ENCODE assay signal across 8 cellular contexts in genomic region chr3:179604336-179605078, GRCh38. TPM values are rescaled to one million over a fixed set of nuclear protein-coding genes. Genes with fewer than 3 reads are reported as not detected.
DNase-seq lines count a peak whose midpoint lies in the region; TF ChIP-seq lines count a peak whose summit lies in the region.

Gene MRPL47 (minus strand): TSS chr3:179604638. CDS start chr3:179604624, 14 bp downstream.
Gene NDUFB5 (plus strand): TSS chr3:179604794. CDS start chr3:179604816, 22 bp downstream.

- no peak within 1 kb of the TSS for H4K8ac ChIP-seq in H9 (replicated peaks; ENCODE audit: insufficient read length, low read depth, low read length)

- no peak within 1 kb of the TSS for H3K23ac ChIP-seq in H9 (ENCODE audit: insufficient read length, low read depth, low read length)

- H3K56ac ChIP-seq in H9 (ENCODE audit: insufficient read length, low read depth, low read length): no peak within 1 kb of the TSS

- peak within 1 kb of the TSS; percentile 95 for H3K18ac ChIP-seq in H9 (ENCODE audit: insufficient read length, low read depth, low read length)

- H3K36me3 ChIP-seq in MG63: peaks cover 44% of the 10 kb centered on the region

- WGBS in H9 (ENCODE audit: extremely low coverage, insufficient read length, low lambda C conversion rate): no CpG with 5 or more reads among the region's 45 CpGs

- H4K20me1 ChIP-seq in H9 (ENCODE audit: control insufficient read depth, insufficient read depth, insufficient read length): no peaks in the 10 kb centered on the region

- peak within 1 kb of the TSS; percentile 93 for H4K5ac ChIP-seq in H9 (ENCODE audit: insufficient read length, low read depth, low read length)

- H2BK5ac ChIP-seq in H9 (ENCODE audit: insufficient read length, low read length): peak within 1 kb of the TSS; percentile 93

- H3K9me3 ChIP-seq in H9 (ENCODE audit: control insufficient read depth, low read depth, low read length) (no peaks in the 10 kb centered on the region), MG63 (no peaks in the 10 kb centered on the region)

- peaks cover 8 to 30% (median 28%) of the 10 kb centered on the region in 3 experiments; a peak in 6 of 7 replicates for H3K36me3 Mint-ChIP-seq in H9 (ENCODE audit: insufficient read depth in 1 of 3, low read depth in 3 of 3)
- H3K36me3 Mint-ChIP-seq in nephron (ENCODE audit: low read depth): peaks cover 27% of the 10 kb centered on the region
- H3K36me3 Mint-ChIP-seq in stimulated activated naive CD8-positive, alpha-beta T cell treated with anti-CD3 and anti-CD28 coated beads, Interleukin-15, Interleukin-2, amounts not matched to agents 100 ng/mL and 50 ng/mL, for 24 hours (ENCODE audit: low read depth): peaks cover 41% of the 10 kb centered on the region

- H4K91ac ChIP-seq in H9 (ENCODE audit: insufficient read length, low read depth, low read length): no peak within 1 kb of the TSS

- peak within 1 kb of the TSS; percentile 100 for H3K4me3 Mint-ChIP-seq in H9
- H3K4me3 Mint-ChIP-seq in nephron: peak within 1 kb of the TSS; percentile 98 to 99 (median 98)
- H3K4me3 Mint-ChIP-seq in stimulated activated naive CD8-positive, alpha-beta T cell treated with anti-CD3 and anti-CD28 coated beads, Interleukin-15, Interleukin-2, amounts not matched to agents 100 ng/mL and 50 ng/mL, for 24 hours: peak within 1 kb of the TSS; percentile 100

- H3K27ac Mint-ChIP-seq in H9 (peak within 1 kb of the TSS; percentile 100), nephron (peak within 1 kb of the TSS; percentile 86 to 97 (median 95))
- peak within 1 kb of the TSS; percentile 99 for H3K27ac Mint-ChIP-seq in stimulated activated naive CD8-positive, alpha-beta T cell treated with anti-CD3 and anti-CD28 coated beads, Interleukin-15, Interleukin-2, amounts not matched to agents 100 ng/mL and 50 ng/mL, for 24 hours

- H2BK15ac ChIP-seq in H9 (ENCODE audit: low read depth, low read length): no peak within 1 kb of the TSS

- DNase-seq in ELR (ENCODE audit: low read depth): peak; percentile 98
- DNase-seq in H9: peak; percentile 94
- DNase-seq in MG63: peak; percentile 94
- peak; percentile 96 for DNase-seq in SHP77 treated with DMSO at 0.1 percent for 48 hours (lab: John Stamatoyannopoulos, UW)
- DNase-seq in activated effector memory CD4-positive, alpha-beta T cell treated with anti-CD3 and anti-CD28 coated beads, Interleukin-2, amount 50 U/mL, for 16 hours: peak; percentile 98
- DNase-seq in fibroblast of the aortic adventitia (ENCODE audit: low read depth): peak; percentile 98

- peaks cover 6% of the 10 kb centered on the region; the same call in 1 of the 2 replicates for H3K79me2 ChIP-seq in H9 (ENCODE audit: insufficient read depth, low read length)

- no peaks in the 10 kb centered on the region for H3K4me1 ChIP-seq in H9 (ENCODE audit: insufficient read depth, low read length)

- peak within 1 kb of the TSS; percentile 96 for H3K4me2 ChIP-seq in H9 (ENCODE audit: insufficient read depth, insufficient read length, low read length)

- peaks cover 6% of the 10 kb centered on the region for H3K23me2 ChIP-seq in H9 (ENCODE audit: insufficient read length, low read depth, low read length, poor library complexity, severe bottlenecking)

- H3K27ac ChIP-seq in H9 (ENCODE audit: insufficient read length, low read depth, low read length): peak within 1 kb of the TSS; percentile 66

- H3K14ac ChIP-seq in H9 (ENCODE audit: insufficient read depth, low read length): peak within 1 kb of the TSS; percentile 94

- no peak within 1 kb of the TSS; the same call in 1 of the 2 replicates for H3K4ac ChIP-seq in H9 (ENCODE audit: low read depth, low read length)

- H3K4me1 Mint-ChIP-seq in H9 (peaks cover 2 to 9% of the 10 kb centered on the region in 2 experiments; a peak in 3 of 4 replicates), nephron (peaks cover 24% of the 10 kb centered on the region)
- peaks cover 53% of the 10 kb centered on the region for H3K4me1 Mint-ChIP-seq in stimulated activated naive CD8-positive, alpha-beta T cell treated with anti-CD3 and anti-CD28 coated beads, Interleukin-15, Interleukin-2, amounts not matched to agents 100 ng/mL and 50 ng/mL, for 24 hours (ENCODE audit: low read depth)

- H2BK20ac ChIP-seq in H9 (ENCODE audit: low read depth, low read length, poor library complexity, severe bottlenecking): no peak within 1 kb of the TSS

- TF ChIP-seq CTCF in H9 (conservative IDR thresholded peaks at IDR 0.05) (no peak), fibroblast of the aortic adventitia (IDR thresholded peaks at IDR 0.05; ENCODE audit: insufficient read depth, low read length) (no peak), nephron (IDR thresholded peaks at IDR 0.05; ENCODE audit: unreplicated experiment in 3 of 3) (no peak)

- peak within 1 kb of the TSS; percentile 96 for H3K9ac ChIP-seq in H9 (ENCODE audit: extremely low read depth, insufficient read length, low read length)

- H3K9me3 Mint-ChIP-seq in H9: no peaks in the 10 kb centered on the region
- H3K9me3 Mint-ChIP-seq in nephron: no peaks in the 10 kb centered on the region
- no peaks in the 10 kb centered on the region for H3K9me3 Mint-ChIP-seq in stimulated activated naive CD8-positive, alpha-beta T cell treated with anti-CD3 and anti-CD28 coated beads, Interleukin-15, Interleukin-2, amounts not matched to agents 100 ng/mL and 50 ng/mL, for 24 hours

- no peak within 1 kb of the TSS for H2BK120ac ChIP-seq in H9 (ENCODE audit: low read depth, low read length, poor library complexity, severe bottlenecking)

- peak within 1 kb of the TSS; percentile 52 for H2AFZ ChIP-seq in H9 (ENCODE audit: low read length)

- no peak within 1 kb of the TSS for H2AK5ac ChIP-seq in H9 (ENCODE audit: insufficient read length, low read length)

- H3K27me3 Mint-ChIP-seq in H9 (ENCODE audit: low read depth): no peaks in the 10 kb centered on the region
- no peaks in the 10 kb centered on the region for H3K27me3 Mint-ChIP-seq in nephron (ENCODE audit: low read depth)
- H3K27me3 Mint-ChIP-seq in stimulated activated naive CD8-positive, alpha-beta T cell treated with anti-CD3 and anti-CD28 coated beads, Interleukin-15, Interleukin-2, amounts not matched to agents 100 ng/mL and 50 ng/mL, for 24 hours: no peaks in the 10 kb centered on the region

- peaks cover 7% of the 10 kb centered on the region for H3K79me1 ChIP-seq in H9 (ENCODE audit: insufficient read depth, low read depth, low read length, poor library complexity, severe bottlenecking)

- no peak within 1 kb of the TSS for H3T11ph ChIP-seq in H9 (ENCODE audit: low read length)

- H3K27me3 ChIP-seq in H9 (ENCODE audit: insufficient read depth, low read length) (no peaks in the 10 kb centered on the region), MG63 (no peaks in the 10 kb centered on the region)

- H3K4me3 ChIP-seq in MG63 (peak within 1 kb of the TSS; percentile 99), fibroblast of the aortic adventitia (ENCODE audit: low read depth, low read length) (peak within 1 kb of the TSS; percentile 99)

- peak within 1 kb of the TSS; percentile 69 for H2BK12ac ChIP-seq in H9 (ENCODE audit: insufficient read length, low read depth, low read length)

RNA-seq across cellular contexts. Expression of gene MRPL47, which starts in this region (rescaled TPM):
- total RNA-seq in H9 (2021): 75.5 and 77.3 TPM in 2 replicates
- total RNA-seq in MG63 (2014; rRNA removed; shearing (Covaris generic); ENCODE audit: low replicate concordance): 87.3 and 101 TPM in 2 replicates
- 40.6 and 43.7 TPM in 2 replicates for total RNA-seq in fibroblast of the aortic adventitia (ENCODE audit: low replicate concordance)

RNA-seq across cellular contexts. Expression of gene NDUFB5, which starts in this region (rescaled TPM):
- total RNA-seq in H9 (2021): 78.9 and 84.5 TPM in 2 replicates
- 192 and 260 TPM in 2 replicates for total RNA-seq in MG63 (2014; rRNA removed; shearing (Covaris generic); ENCODE audit: low replicate concordance)
- total RNA-seq in fibroblast of the aortic adventitia (ENCODE audit: low replicate concordance): 135 and 148 TPM in 2 replicates

Comparison
In these comparisons a context has a peak if more than half of its experiments do, and no peak if none do; other contexts are left out.
1. Peak in every context shown above with its lines: DNase-seq, H3K4me3 ChIP-seq and H3K27ac ChIP-seq.